12 cellular contexts compared by ENCODE assay signal in the genomic region with DNA sequence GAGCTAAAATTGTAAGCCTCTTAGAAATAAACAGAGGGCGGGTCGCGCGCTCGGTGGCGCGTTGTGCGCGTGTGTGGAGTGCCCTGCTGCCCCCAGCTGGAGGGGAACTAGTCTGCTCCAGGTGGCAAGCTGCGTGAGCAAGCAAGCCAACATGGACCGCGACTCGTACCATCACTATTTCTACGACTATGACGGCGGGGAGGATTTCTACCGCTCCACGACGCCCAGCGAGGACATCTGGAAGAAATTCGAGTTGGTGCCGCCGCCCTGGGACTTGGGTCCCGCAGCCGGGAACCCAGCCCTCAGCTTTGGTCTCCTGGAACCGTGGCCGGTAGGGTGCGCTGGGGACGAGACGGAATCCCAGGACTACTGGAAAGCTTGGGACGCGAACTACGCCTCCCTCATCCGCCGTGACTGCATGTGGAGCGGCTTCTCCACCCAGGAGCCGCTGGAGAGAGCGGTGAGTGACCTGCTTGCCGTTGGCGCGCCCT.
A peak's percentile ranks its signal among the peaks of the same experiment; 100 is the strongest.
DNase-seq lines count a peak whose midpoint lies in the region; ATAC-seq and TF ChIP-seq lines count a peak whose summit lies in the region.
"Had no signal": no experiment of that assay in that cellular context is flagged by ENCODE, and none has a peak within 500 bp of the region (broad histone marks: within the 10 kb centered on the region; RNA-seq: fewer than 3 reads in every experiment).

No MANE protein-coding gene starts in this region.

- 42% methylated on average over 22 of the region's 41 CpGs for WGBS in mammary epithelial cell (ENCODE audit: low coverage, missing lambda C conversion rate)

- H4K20me1 ChIP-seq in mammary epithelial cell (ENCODE audit: insufficient read depth, low read length): no peaks in the 10 kb centered on the region

- in situ Hi-C loops in mammary epithelial cell (cut with MboI; ENCODE audit: low sequenced_read_pairs in 2 of 2): no loop called here

- peaks cover 8% of the 10 kb centered on the region for H3K9me3 Mint-ChIP-seq in MCF 10A (ENCODE audit: unreplicated experiment)
- H3K9me3 Mint-ChIP-seq in activated naive CD8-positive, alpha-beta T cell treated with anti-CD3 and anti-CD28 coated beads, Interleukin-2, amount 50 U/mL, for 24 hours: no peaks in the 10 kb centered on the region
- no peaks in the 10 kb centered on the region for H3K9me3 Mint-ChIP-seq in stimulated activated naive CD8-positive, alpha-beta T cell treated with anti-CD3 and anti-CD28 coated beads, Interleukin-15, Interleukin-2, amounts not matched to agents 100 ng/mL and 50 ng/mL, for 24 hours

- dilution Hi-C loops in mammary epithelial cell (cut with HindIII; ENCODE audit: low sequenced_read_pairs): no loop called here

- no peaks in the 10 kb centered on the region for H3K9me3 ChIP-seq in mammary epithelial cell (replicated peaks; ENCODE audit: insufficient read depth, low read length)

- H3K4me1 ChIP-seq in mammary epithelial cell (ENCODE audit: insufficient read depth, low read length): no peaks in the 10 kb centered on the region
- H3K4me1 ChIP-seq: heart right ventricle had no signal

- no TSS peak for BruUV-seq in mammary epithelial cell (replicated peaks; lab: Mats Ljungman, UMichigan)
- BruUV-seq in MCF 10A (replicated peaks; lab: Mats Ljungman, UMichigan): no TSS peak

- H3K36me3 Mint-ChIP-seq in MCF 10A (ENCODE audit: insufficient read depth, unreplicated experiment): no peaks in the 10 kb centered on the region
- H3K36me3 Mint-ChIP-seq in activated naive CD8-positive, alpha-beta T cell treated with anti-CD3 and anti-CD28 coated beads, Interleukin-2, amount 50 U/mL, for 24 hours (ENCODE audit: low read depth): no peaks in the 10 kb centered on the region
- H3K36me3 Mint-ChIP-seq in stimulated activated naive CD8-positive, alpha-beta T cell treated with anti-CD3 and anti-CD28 coated beads, Interleukin-15, Interleukin-2, amounts not matched to agents 100 ng/mL and 50 ng/mL, for 24 hours (ENCODE audit: low read depth): no peaks in the 10 kb centered on the region

- peak overlapping the region; percentile 64 for H2AFZ ChIP-seq in mammary epithelial cell (ENCODE audit: low read depth, low read length)

- intact Hi-C loops in mammary epithelial cell (cut with micrococcal nuclease): no loop called here
- intact Hi-C loops in MCF 10A (cut with micrococcal nuclease): no loop called here

- DNase-seq in mammary epithelial cell (no peak), MCF 10A (ENCODE audit: unreplicated experiment) (no peak), iPS-NIHi11 (ENCODE audit: low spot score) (peak; percentile 49), cerebellar nuclear complex (lab: John Stamatoyannopoulos, UW) (no peak), NCI-H446 (lab: John Stamatoyannopoulos, UW) (no peak)
- DNase-seq in activated naive CD8-positive, alpha-beta T cell treated with anti-CD3 and anti-CD28 coated beads, Interleukin-2, amount 50 U/mL, for 24 hours: peak; percentile 6
- DNase-seq in NK-92 treated with Interleukin-12 subunit alpha and Interleukin-12 subunit beta, amount 100 ng/mL, for 24 hours (lab: John Stamatoyannopoulos, UW): no peak
- DNase-seq: NCI-H2171, occipital lobe, RPMI8226 had no signal

- H3K4me3 Mint-ChIP-seq in MCF 10A (ENCODE audit: unreplicated experiment): no peak overlapping the region
- no peak overlapping the region for H3K4me3 Mint-ChIP-seq in activated naive CD8-positive, alpha-beta T cell treated with anti-CD3 and anti-CD28 coated beads, Interleukin-2, amount 50 U/mL, for 24 hours
- peak overlapping the region; percentile 7 for H3K4me3 Mint-ChIP-seq in stimulated activated naive CD8-positive, alpha-beta T cell treated with anti-CD3 and anti-CD28 coated beads, Interleukin-15, Interleukin-2, amounts not matched to agents 100 ng/mL and 50 ng/mL, for 24 hours

- peaks cover 4% of the 10 kb centered on the region for H3K27me3 Mint-ChIP-seq in MCF 10A (ENCODE audit: insufficient read depth, unreplicated experiment)
- H3K27me3 Mint-ChIP-seq in activated naive CD8-positive, alpha-beta T cell treated with anti-CD3 and anti-CD28 coated beads, Interleukin-2, amount 50 U/mL, for 24 hours: peaks cover 12% of the 10 kb centered on the region
- peaks cover 17% of the 10 kb centered on the region for H3K27me3 Mint-ChIP-seq in stimulated activated naive CD8-positive, alpha-beta T cell treated with anti-CD3 and anti-CD28 coated beads, Interleukin-15, Interleukin-2, amounts not matched to agents 100 ng/mL and 50 ng/mL, for 24 hours

- peak overlapping the region in 2 of 3 experiments; percentile 35 for H3K4me3 ChIP-seq in mammary epithelial cell (replicated peaks in 1 of 3; ENCODE audit: insufficient read depth in 1 of 3, low read depth in 2 of 3, low read length in 3 of 3)
- H3K4me3 ChIP-seq: heart right ventricle had no signal

- H3K36me3 ChIP-seq in mammary epithelial cell (ENCODE audit: insufficient read depth, low read length): no peaks in the 10 kb centered on the region
- H3K36me3 ChIP-seq: heart right ventricle had no signal

- no peaks in the 10 kb centered on the region for H3K79me2 ChIP-seq in mammary epithelial cell (ENCODE audit: insufficient read depth, low read length)

- POLR2A ChIA-PET in MCF 10A (lab: Yijun Ruan, JAX): no interaction called here

- H3K27ac Mint-ChIP-seq in MCF 10A (ENCODE audit: low read depth, unreplicated experiment): no peak overlapping the region
- no peak overlapping the region for H3K27ac Mint-ChIP-seq in activated naive CD8-positive, alpha-beta T cell treated with anti-CD3 and anti-CD28 coated beads, Interleukin-2, amount 50 U/mL, for 24 hours
- no peak overlapping the region for H3K27ac Mint-ChIP-seq in stimulated activated naive CD8-positive, alpha-beta T cell treated with anti-CD3 and anti-CD28 coated beads, Interleukin-15, Interleukin-2, amounts not matched to agents 100 ng/mL and 50 ng/mL, for 24 hours

- H3K27me3 ChIP-seq in mammary epithelial cell (ENCODE audit: insufficient read depth, low read length): peaks cover 3% of the 10 kb centered on the region

- CTCF ChIA-PET in mammary epithelial cell (lab: Charles Lee; ENCODE audit: low non-redundant PET) (no interaction called here), MCF 10A (lab: Yijun Ruan, JAX) (interaction anchor here (0.8 kb wide), 1 partner anchor 37 kb away, joined by 3 read pairs; no protein-coding TSS in a partner anchor)

- H3K9ac ChIP-seq in mammary epithelial cell (ENCODE audit: insufficient read depth, low read length): no peak overlapping the region

- TF ChIP-seq CTCF in mammary epithelial cell (conservative IDR thresholded peaks at IDR 0.05 in 1 of 2, IDR thresholded peaks at IDR 0.05 in 1 of 2; ENCODE audit: extremely low read depth in 1 of 2, insufficient read depth in 1 of 2, low read depth in 1 of 2, low read length in 2 of 2): peak in 1 of 2 donors; percentile 38
- TF ChIP-seq CTCF in MCF 10A (IDR thresholded peaks at IDR 0.05; ENCODE audit: unreplicated experiment): no peak

- H3K4me1 Mint-ChIP-seq in MCF 10A (ENCODE audit: insufficient read depth, unreplicated experiment): no peaks in the 10 kb centered on the region
- no peaks in the 10 kb centered on the region for H3K4me1 Mint-ChIP-seq in activated naive CD8-positive, alpha-beta T cell treated with anti-CD3 and anti-CD28 coated beads, Interleukin-2, amount 50 U/mL, for 24 hours
- H3K4me1 Mint-ChIP-seq in stimulated activated naive CD8-positive, alpha-beta T cell treated with anti-CD3 and anti-CD28 coated beads, Interleukin-15, Interleukin-2, amounts not matched to agents 100 ng/mL and 50 ng/mL, for 24 hours (ENCODE audit: low read depth): peaks cover 5% of the 10 kb centered on the region

- ATAC-seq in activated naive CD8-positive, alpha-beta T cell treated with anti-CD3 and anti-CD28 coated beads, Interleukin-2, amount 50 U/mL, for 24 hours: peak; percentile 46
- ATAC-seq: heart right ventricle had no signal

- peak overlapping the region; percentile 73 for H3K4me2 ChIP-seq in mammary epithelial cell (ENCODE audit: insufficient read depth, low read depth, low read length)

- H3K27ac ChIP-seq in mammary epithelial cell (ENCODE audit: insufficient read depth, low read depth, low read length): no peak overlapping the region
- H3K27ac ChIP-seq: heart right ventricle had no signal

Comparison
In these comparisons a context has a peak if more than half of its experiments do, and no peak if none do; other contexts are left out.
1. DNase-seq: peak in activated naive CD8-positive, alpha-beta T cell treated with anti-CD3 and anti-CD28 coated beads, Interleukin-2, amount 50 U/mL, for 24 hours (single experiment) and iPS-NIHi11 (single experiment); none in mammary epithelial cell (single experiment), MCF 10A (single experiment), cerebellar nuclear complex (0 of 2), NCI-H446 (0 of 2) and NK-92 treated with Interleukin-12 subunit alpha and Interleukin-12 subunit beta, amount 100 ng/mL, for 24 hours (single experiment).